Comparison of ENCODE assay signal across 22 cellular contexts in the genomic region with DNA sequence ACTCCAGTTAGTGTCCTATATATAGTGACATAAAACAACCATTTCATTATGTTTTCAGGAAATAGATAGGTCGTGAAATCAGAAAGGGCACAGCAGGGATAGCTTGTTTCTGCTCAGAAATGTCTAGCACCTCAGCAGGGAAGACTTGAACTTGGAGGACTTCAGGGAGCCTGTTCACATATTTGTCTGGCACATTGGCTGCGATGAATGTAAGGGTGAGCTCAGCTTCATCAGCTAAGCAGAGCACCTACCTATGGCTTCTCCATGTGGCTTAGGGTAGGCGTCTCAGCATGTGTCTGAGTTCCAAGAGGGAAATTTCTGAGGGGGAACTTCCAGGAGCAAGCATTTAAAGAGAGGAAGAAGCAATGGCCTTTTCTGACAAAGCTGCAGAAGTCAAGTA.
DNase-seq lines count a peak whose midpoint lies in the region; ATAC-seq and TF ChIP-seq lines count a peak whose summit lies in the region.
"Had no signal": no experiment of that assay in that cellular context is flagged by ENCODE, and none has a peak within 500 bp of the region (broad histone marks: within the 10 kb centered on the region; RNA-seq: fewer than 3 reads in every experiment).

No MANE protein-coding gene starts in this region.

- H3K27me3 ChIP-seq in endodermal cell (ENCODE audit: control insufficient read depth, insufficient read depth, low read length, poor library complexity, severe bottlenecking) (no peaks in the 10 kb centered on the region), gastrocnemius medialis (no peaks in the 10 kb centered on the region)
- H3K27me3 ChIP-seq: BLaER1 had no signal

- 25 to 80% methylated on average over 2 to 3 of the region's 3 CpGs for WGBS in endodermal cell (ENCODE audit: insufficient coverage in 1 of 2, insufficient read length in 1 of 2), 2 experiments

- H3K4me3 Mint-ChIP-seq in activated CD4-positive, alpha-beta T cell treated with anti-CD3 and anti-CD28 coated beads, Interleukin-2, amount 10 ng/mL, durations not matched to agents 7 days and 5 days: no peak overlapping the region
- H3K4me3 Mint-ChIP-seq in endodermal cell: peak overlapping the region; percentile 39
- H3K4me3 Mint-ChIP-seq: B cell; CD4-positive, CD25-positive, alpha-beta regulatory T cell; CD8-positive, alpha-beta T cell had no signal

- POLR2A ChIA-PET in activated CD4-positive, alpha-beta T cell treated with anti-CD3 and anti-CD28 coated beads, Interleukin-2, amount 10 ng/mL, durations not matched to agents 7 days and 5 days (lab: Charles Lee): no interaction called here

- peak overlapping the region; percentile 46 for H3K27ac Mint-ChIP-seq in activated CD4-positive, alpha-beta T cell treated with anti-CD3 and anti-CD28 coated beads, Interleukin-2, amount 10 ng/mL, durations not matched to agents 7 days and 5 days
- peak overlapping the region; percentile 94 for H3K27ac Mint-ChIP-seq in endodermal cell
- H3K27ac Mint-ChIP-seq: B cell; CD4-positive, CD25-positive, alpha-beta regulatory T cell; CD8-positive, alpha-beta T cell had no signal

- H3K9ac ChIP-seq in endodermal cell (ENCODE audit: extremely low read depth, low read length, poor library complexity, severe bottlenecking): peak overlapping the region; percentile 27
- H3K9ac ChIP-seq: BLaER1 had no signal

- H3K36me3 ChIP-seq in endodermal cell (ENCODE audit: control insufficient read depth, insufficient read depth, low read length): peaks cover 49% of the 10 kb centered on the region
- H3K36me3 ChIP-seq in gastrocnemius medialis: no peaks in the 10 kb centered on the region
- H3K36me3 ChIP-seq: BLaER1 had no signal

- CTCF ChIA-PET in activated CD4-positive, alpha-beta T cell treated with anti-CD3 and anti-CD28 coated beads, Interleukin-2, amount 10 ng/mL, durations not matched to agents 7 days and 5 days (lab: Charles Lee): no interaction called here

- no peaks in the 10 kb centered on the region for H3K36me3 Mint-ChIP-seq in activated CD4-positive, alpha-beta T cell treated with anti-CD3 and anti-CD28 coated beads, Interleukin-2, amount 10 ng/mL, durations not matched to agents 7 days and 5 days (ENCODE audit: low read depth)
- peaks cover 61% of the 10 kb centered on the region for H3K36me3 Mint-ChIP-seq in endodermal cell (ENCODE audit: low read depth)
- H3K36me3 Mint-ChIP-seq: CD4-positive, CD25-positive, alpha-beta regulatory T cell; CD8-positive, alpha-beta T cell had no signal

- intact Hi-C loops in gastrocnemius medialis (cut with DNase I; ENCODE audit: low total_unique reads): no loop called here

- H3K4me3 ChIP-seq in astrocyte of the spinal cord (ENCODE audit: low read depth, low read length): no peak overlapping the region
- peak overlapping the region; percentile 74 for H3K4me3 ChIP-seq in endodermal cell (ENCODE audit: low read length)
- no peak overlapping the region for H3K4me3 ChIP-seq in gastrocnemius medialis
- H3K4me3 ChIP-seq: BLaER1, GM12878 had no signal

- peaks cover 20% of the 10 kb centered on the region for H3K9me3 ChIP-seq in endodermal cell (ENCODE audit: control insufficient read depth, low read length)
- no peaks in the 10 kb centered on the region for H3K9me3 ChIP-seq in gastrocnemius medialis
- H3K9me3 ChIP-seq: Caco-2 had no signal

- no peak for TF ChIP-seq POLR2A in gastrocnemius medialis (IDR thresholded peaks at IDR 0.05)

- H3K4me1 ChIP-seq in endodermal cell (ENCODE audit: control insufficient read depth, insufficient read depth, low read length) (peaks cover 6% of the 10 kb centered on the region), gastrocnemius medialis (no peaks in the 10 kb centered on the region)
- H3K4me1 ChIP-seq: BLaER1 had no signal

- H3K9me3 Mint-ChIP-seq in activated CD4-positive, alpha-beta T cell treated with anti-CD3 and anti-CD28 coated beads, Interleukin-2, amount 10 ng/mL, durations not matched to agents 7 days and 5 days: peaks cover 2% of the 10 kb centered on the region
- H3K9me3 Mint-ChIP-seq in endodermal cell: peaks cover 30% of the 10 kb centered on the region

- H3K27ac ChIP-seq in endodermal cell (ENCODE audit: low read depth, low read length) (peak overlapping the region; percentile 36), gastrocnemius medialis (no peak overlapping the region)
- H3K27ac ChIP-seq: 22Rv1, BLaER1, C4-2B had no signal

- no peak for TF ChIP-seq CTCF in astrocyte of the spinal cord (IDR thresholded peaks at IDR 0.05; ENCODE audit: low read depth, low read length)
- TF ChIP-seq CTCF in endodermal cell (conservative IDR thresholded peaks at IDR 0.05): no peak
- TF ChIP-seq CTCF in gastrocnemius medialis (IDR thresholded peaks at IDR 0.05 in 4 of 5, conservative IDR thresholded peaks at IDR 0.05 in 1 of 5): no peak

- H3K4me1 Mint-ChIP-seq in activated CD4-positive, alpha-beta T cell treated with anti-CD3 and anti-CD28 coated beads, Interleukin-2, amount 10 ng/mL, durations not matched to agents 7 days and 5 days: no peaks in the 10 kb centered on the region
- H3K4me1 Mint-ChIP-seq in endodermal cell: peaks cover 33% of the 10 kb centered on the region
- H3K4me1 Mint-ChIP-seq: B cell; CD4-positive, CD25-positive, alpha-beta regulatory T cell had no signal

- no peak for ATAC-seq in gastrocnemius medialis
- ATAC-seq: CD8-positive, alpha-beta T cell; GM12878 had no signal

- in situ Hi-C loops in astrocyte of the spinal cord (cut with HindIII; ENCODE audit: low sequenced_read_pairs): no loop called here
- in situ Hi-C loops in gastrocnemius medialis (cut with MboI; ENCODE audit: low sequenced_read_pairs in 4 of 4): no loop called here

- no peak for DNase-seq in activated CD4-positive, alpha-beta T cell treated with anti-CD3 and anti-CD28 coated beads, Interleukin-2, amount 10 ng/mL, durations not matched to agents 7 days and 5 days
- no peak for DNase-seq in activated CD4-positive, alpha-beta T cell treated with anti-CD3 and anti-CD28 coated beads for 48 hours
- DNase-seq in astrocyte of the spinal cord (ENCODE audit: low read depth, low spot score) (peak; percentile 5), endodermal cell (peak; percentile 89), gastrocnemius medialis (no peak), occipital lobe (lab: John Stamatoyannopoulos, UW) (no peak), NOMO-1 treated with dmso at 0.1 percent for 144 hours (lab: John Stamatoyannopoulos, UW; ENCODE audit: unreplicated experiment) (no peak)
- no peak for DNase-seq in activated T-cell treated with anti-CD3 and anti-CD28 coated beads, Interleukin-2, amount 50 U/mL, for 48 hours
- DNase-seq: Caco-2; CD4-positive, CD25-positive, alpha-beta regulatory T cell; CD8-positive, alpha-beta T cell; DMS153; EL; GDM1; GOT3; H7; HCEC 1CT had no signal

- H3K27me3 Mint-ChIP-seq in activated CD4-positive, alpha-beta T cell treated with anti-CD3 and anti-CD28 coated beads, Interleukin-2, amount 10 ng/mL, durations not matched to agents 7 days and 5 days: no peaks in the 10 kb centered on the region
- no peaks in the 10 kb centered on the region for H3K27me3 Mint-ChIP-seq in endodermal cell (ENCODE audit: insufficient read depth)
- H3K27me3 Mint-ChIP-seq: B cell; CD4-positive, CD25-positive, alpha-beta regulatory T cell had no signal

Comparison
In these comparisons a context has a peak if more than half of its experiments do, and no peak if none do; other contexts are left out.
1. DNase-seq: peak in astrocyte of the spinal cord (single experiment) and endodermal cell (single experiment); none in activated CD4-positive, alpha-beta T cell treated with anti-CD3 and anti-CD28 coated beads, Interleukin-2, amount 10 ng/mL, durations not matched to agents 7 days and 5 days (single experiment), activated CD4-positive, alpha-beta T cell treated with anti-CD3 and anti-CD28 coated beads for 48 hours (single experiment), gastrocnemius medialis (0 of 2), occipital lobe (single experiment), activated T-cell treated with anti-CD3 and anti-CD28 coated beads, Interleukin-2, amount 50 U/mL, for 48 hours (0 of 2) and NOMO-1 treated with dmso at 0.1 percent for 144 hours (single experiment).